In genomic region chr2:134657650-134658250, GRCh38 we compare ENCODE assay signal across 10 cellular contexts.
DNase-seq lines count a peak whose midpoint lies in the region; ATAC-seq, FAIRE-seq and TF ChIP-seq lines count a peak whose summit lies in the region.
"Had no signal": no experiment of that assay in that cellular context is flagged by ENCODE, and none has a peak within 500 bp of the region (broad histone marks: within the 10 kb centered on the region; RNA-seq: fewer than 3 reads in every experiment).

No MANE protein-coding gene starts in this region.

- H3K36me3 ChIP-seq in GM12878 (ENCODE audit: control insufficient read depth in 2 of 2, insufficient read depth in 2 of 2, low read length in 1 of 2) = no peaks in the 10 kb centered on the region
- H3K36me3 ChIP-seq: BLaER1 had no signal

- BruUV-seq in GM12878 (replicated peaks; lab: Mats Ljungman, UMichigan) = no TSS peak

- H3K27ac ChIP-seq in GM12878 (ENCODE audit: control insufficient read depth, insufficient read depth) = no peak overlapping the region
- H3K27ac ChIP-seq: BLaER1 had no signal

- H3K9me3 Mint-ChIP-seq in neural crest cell = no peaks in the 10 kb centered on the region

- no peak overlapping the region for H3K27ac Mint-ChIP-seq in neural crest cell (ENCODE audit: unreplicated experiment)

- SMC1A ChIA-PET in GM12878 (lab: Charles Lee; ENCODE audit: uncharacterized antibody, unreplicated experiment) = no interaction called here

- H3K4me3 Mint-ChIP-seq in neural crest cell = no peak overlapping the region

- DNase-seq in NCI-H82 (lab: John Stamatoyannopoulos, UW) = peak; percentile 55
- DNase-seq in NCI-H82 treated with DMSO at 0.1 percent for 48 hours (lab: John Stamatoyannopoulos, UW; ENCODE audit: unreplicated experiment) = no peak
- DNase-seq in Kasumi-1 (lab: John Stamatoyannopoulos, UW) = peak; percentile 40 to 75
- DNase-seq in GM12878 (ENCODE audit: low read depth, low spot score) = no peak
- no peak for DNase-seq in neural crest cell (ENCODE audit: low read depth, low spot score)
- no peak for DNase-seq in dedifferentiated amniotic fluid mesenchymal stem cell (ENCODE audit: extremely low spot score)
- DNase-seq in nucleus accumbens (lab: John Stamatoyannopoulos, UW) = no peak
- DNase-seq: NCI-H226 had no signal

- no peak for FAIRE-seq in GM12878 (lab: Jason Lieb, UNC)

- in situ Hi-C loops in GM12878 (cut with MboI) = no loop called here

- intact Hi-C loops in GM12878 (cut with micrococcal nuclease; ENCODE audit: unreplicated experiment) = no loop called here

- no peak overlapping the region for H2AFZ ChIP-seq in GM12878 (ENCODE audit: control insufficient read depth, low read depth, low read length)

- no peak for TF ChIP-seq EP300 in GM12878 (IDR thresholded peaks at IDR 0.05; ENCODE audit: borderline replicate concordance in 1 of 2, control insufficient read depth in 1 of 2, low read depth in 2 of 2, low read length in 2 of 2)

- RAD21 ChIA-PET in GM12878 (lab: Charles Lee; ENCODE audit: unreplicated experiment) = no interaction called here

- H3K36me3 Mint-ChIP-seq in neural crest cell (ENCODE audit: low read depth) = no peaks in the 10 kb centered on the region

- H4K20me1 ChIP-seq in GM12878 (ENCODE audit: control insufficient read depth, insufficient read depth) = no peaks in the 10 kb centered on the region
- H4K20me1 ChIP-seq: BLaER1 had no signal

- no peaks in the 10 kb centered on the region for H3K4me1 ChIP-seq in GM12878 (ENCODE audit: control insufficient read depth, insufficient read depth, low read length)
- H3K4me1 ChIP-seq: BLaER1 had no signal

- no peaks in the 10 kb centered on the region for H3K27me3 ChIP-seq in GM12878 (replicated peaks in 1 of 2; ENCODE audit: control insufficient read depth in 2 of 2, insufficient read depth in 2 of 2, low read length in 1 of 2)
- H3K27me3 ChIP-seq: BLaER1 had no signal

- TF ChIP-seq RAD21 in GM12878 (IDR thresholded peaks at IDR 0.05; ENCODE audit: insufficient read depth, low read depth, low read length) = peak; percentile 34; the same call in 1 of the 2 replicates

- peaks cover 6% of the 10 kb centered on the region for H3K4me1 Mint-ChIP-seq in neural crest cell

- CTCF ChIA-PET in GM12878 (lab: Yijun Ruan, JAX) = interaction anchor here (0.9 to 1.2 kb wide), 4 partner anchors 8 to 236 kb away, joined by 3 to 4 read pairs (median 3); no protein-coding TSS in a partner anchor

- no peak for TF ChIP-seq POLR2A in GM12878 (IDR thresholded peaks at IDR 0.05; ENCODE audit: low read depth, low read length)

- TF ChIP-seq CTCF in GM12878 (IDR thresholded peaks at IDR 0.05 in 2 of 3, conservative IDR thresholded peaks at IDR 0.05 in 1 of 3; ENCODE audit: control insufficient read depth in 2 of 3, extremely low read depth in 1 of 3, insufficient read depth in 1 of 3, low read depth in 3 of 3, low read length in 3 of 3) (peak; percentile 14 to 35 (median 33); a peak in 3 of 6 replicates), neural crest cell (conservative IDR thresholded peaks at IDR 0.05) (peak; percentile 56)

- no peak overlapping the region for H3K4me2 ChIP-seq in GM12878 (ENCODE audit: control insufficient read depth, insufficient read depth)
- H3K4me2 ChIP-seq: BLaER1 had no signal

- POLR2A ChIA-PET in GM12878 (lab: Charles Lee) = no interaction called here

- H3K27me3 Mint-ChIP-seq in neural crest cell (ENCODE audit: low read depth) = peaks cover 3% of the 10 kb centered on the region

- no peak overlapping the region for H3K4me3 ChIP-seq in GM12878
- H3K4me3 ChIP-seq: BLaER1 had no signal

- no peaks in the 10 kb centered on the region for H3K9me3 ChIP-seq in GM12878 (replicated peaks; ENCODE audit: control insufficient read depth, insufficient read depth, low read length)
- H3K9me3 ChIP-seq: BLaER1 had no signal

- H3K79me2 ChIP-seq in GM12878 (ENCODE audit: control insufficient read depth, insufficient read depth, low read length) = no peaks in the 10 kb centered on the region

- ATAC-seq in GM12878 (no peak), GM21737 (IDR thresholded peaks at IDR 0.05; ENCODE audit: unreplicated experiment) (no peak)

- 55% methylated on average over 12 of the region's 12 CpGs for WGBS in GM12878 (ENCODE audit: insufficient coverage, insufficient replicate concordance, low lambda C conversion rate, missing lambda C conversion rate)

- H3K9ac ChIP-seq in GM12878 (ENCODE audit: control insufficient read depth, insufficient read depth, low read length) = no peak overlapping the region
- H3K9ac ChIP-seq: BLaER1 had no signal

TF ChIP-seq in GM12878, 131 proteins besides CTCF, POLR2A, EP300 and RAD21:
- no peak for TF ChIP-seq IRF4 (IDR thresholded peaks at IDR 0.05; ENCODE audit: low read depth, low read length)
- no peak for TF ChIP-seq SREBF1 (IDR thresholded peaks at IDR 0.05; ENCODE audit: low read length)
- TF ChIP-seq NBN (IDR thresholded peaks at IDR 0.05) = no peak
- no peak for TF ChIP-seq SMAD5 (IDR thresholded peaks at IDR 0.05; ENCODE audit: low read depth)
- no peak for TF ChIP-seq SMAD1 (IDR thresholded peaks at IDR 0.05; ENCODE audit: low read depth, partially characterized antibody)
- no peak for TF ChIP-seq LARP7 (IDR thresholded peaks at IDR 0.05)
- no peak for TF ChIP-seq SP1 (IDR thresholded peaks at IDR 0.05; ENCODE audit: low read depth, low read length)
- TF ChIP-seq PML (IDR thresholded peaks at IDR 0.05; ENCODE audit: low read length) = no peak
- TF ChIP-seq HCFC1 (IDR thresholded peaks at IDR 0.05; ENCODE audit: low read length) = no peak
- TF ChIP-seq, protein P1, sequence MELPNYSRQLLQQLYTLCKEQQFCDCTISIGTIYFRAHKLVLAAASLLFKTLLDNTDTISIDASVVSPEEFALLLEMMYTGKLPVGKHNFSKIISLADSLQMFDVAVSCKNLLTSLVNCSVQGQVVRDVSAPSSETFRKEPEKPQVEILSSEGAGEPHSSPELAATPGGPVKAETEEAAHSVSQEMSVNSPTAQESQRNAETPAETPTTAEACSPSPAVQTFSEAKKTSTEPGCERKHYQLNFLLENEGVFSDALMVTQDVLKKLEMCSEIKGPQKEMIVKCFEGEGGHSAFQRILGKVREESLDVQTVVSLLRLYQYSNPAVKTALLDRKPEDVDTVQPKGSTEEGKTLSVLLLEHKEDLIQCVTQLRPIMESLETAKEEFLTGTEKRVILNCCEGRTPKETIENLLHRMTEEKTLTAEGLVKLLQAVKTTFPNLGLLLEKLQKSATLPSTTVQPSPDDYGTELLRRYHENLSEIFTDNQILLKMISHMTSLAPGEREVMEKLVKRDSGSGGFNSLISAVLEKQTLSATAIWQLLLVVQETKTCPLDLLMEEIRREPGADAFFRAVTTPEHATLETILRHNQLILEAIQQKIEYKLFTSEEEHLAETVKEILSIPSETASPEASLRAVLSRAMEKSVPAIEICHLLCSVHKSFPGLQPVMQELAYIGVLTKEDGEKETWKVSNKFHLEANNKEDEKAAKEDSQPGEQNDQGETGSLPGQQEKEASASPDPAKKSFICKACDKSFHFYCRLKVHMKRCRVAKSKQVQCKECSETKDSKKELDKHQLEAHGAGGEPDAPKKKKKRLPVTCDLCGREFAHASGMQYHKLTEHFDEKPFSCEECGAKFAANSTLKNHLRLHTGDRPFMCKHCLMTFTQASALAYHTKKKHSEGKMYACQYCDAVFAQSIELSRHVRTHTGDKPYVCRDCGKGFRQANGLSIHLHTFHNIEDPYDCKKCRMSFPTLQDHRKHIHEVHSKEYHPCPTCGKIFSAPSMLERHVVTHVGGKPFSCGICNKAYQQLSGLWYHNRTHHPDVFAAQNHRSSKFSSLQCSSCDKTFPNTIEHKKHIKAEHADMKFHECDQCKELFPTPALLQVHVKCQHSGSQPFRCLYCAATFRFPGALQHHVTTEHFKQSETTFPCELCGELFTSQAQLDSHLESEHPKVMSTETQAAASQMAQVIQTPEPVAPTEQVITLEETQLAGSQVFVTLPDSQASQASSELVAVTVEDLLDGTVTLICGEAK (IDR thresholded peaks at IDR 0.05; ENCODE audit: borderline replicate concordance) = no peak
- no peak for TF ChIP-seq SRF (IDR thresholded peaks at IDR 0.05; ENCODE audit: low read depth in 2 of 2, low read length in 2 of 2)
- TF ChIP-seq EGR1 (IDR thresholded peaks at IDR 0.05; ENCODE audit: borderline replicate concordance in 1 of 2, low read depth in 2 of 2, low read length in 2 of 2) = no peak
- no peak for TF ChIP-seq RAD51 (IDR thresholded peaks at IDR 0.05)

Comparison
In these comparisons a context has a peak if more than half of its experiments do, and no peak if none do; other contexts are left out.
1. DNase-seq: peak in NCI-H82 (single experiment) and Kasumi-1 (2 of 2); none in NCI-H82 treated with DMSO at 0.1 percent for 48 hours (single experiment), GM12878 (single experiment), neural crest cell (single experiment), dedifferentiated amniotic fluid mesenchymal stem cell (single experiment) and nucleus accumbens (0 of 56).